In genomic region chr2:9656270-9656766, GRCh38 we compare ENCODE assay signal across 9 cellular contexts. TPM values are rescaled to one million over a fixed set of nuclear protein-coding genes. Genes with fewer than 3 reads are reported as not detected.
DNase-seq lines count a peak whose midpoint lies in the region; ATAC-seq and TF ChIP-seq lines count a peak whose summit lies in the region.
"Had no signal": no experiment of that assay in that cellular context is flagged by ENCODE, and none has a peak within 500 bp of the region (broad histone marks: within the 10 kb centered on the region; RNA-seq: fewer than 3 reads in every experiment).

No MANE protein-coding gene starts in this region.

- H3K4me2 ChIP-seq in BLaER1 (peak overlapping the region; percentile 27; the same call in 1 of the 2 replicates), fibroblast of lung (ENCODE audit: extremely low read depth, insufficient read depth, low read length) (no peak overlapping the region)

- H3K27ac ChIP-seq in BLaER1 (no peak overlapping the region), fibroblast of lung (ENCODE audit: insufficient read depth, low read length) (peak overlapping the region; percentile 67)

- H2AFZ ChIP-seq in fibroblast of lung (ENCODE audit: low read length): no peak overlapping the region

- peaks cover 70% of the 10 kb centered on the region for H3K4me1 ChIP-seq in BLaER1
- peaks cover 21% of the 10 kb centered on the region for H3K4me1 ChIP-seq in fibroblast of lung (ENCODE audit: control insufficient read depth, extremely low read depth, insufficient read depth, low read length)

- DNase-seq in HK-2 (ENCODE audit: unreplicated experiment) (peak; percentile 66), fibroblast of lung (ENCODE audit: low read depth in 2 of 2) (peak; percentile 88 to 98), occipital lobe (lab: John Stamatoyannopoulos, UW) (no peak), GDM1 (lab: John Stamatoyannopoulos, UW) (no peak)
- DNase-seq in activated CD4-positive, alpha-beta T cell treated with anti-CD3 and anti-CD28 coated beads, Interleukin-2, amount 50 U/mL, for 48 hours: peak; percentile 69 to 79
- peak; percentile 21 to 26 for DNase-seq in stimulated activated CD8-positive, alpha-beta memory T cell treated with anti-CD3 and anti-CD28 coated beads, Interleukin-2, amount 100 ng/mL, for 1 hour (ENCODE audit: low read depth in 2 of 2)

- no peak for TF ChIP-seq CTCF in fibroblast of lung (conservative IDR thresholded peaks at IDR 0.05 in 1 of 2, IDR thresholded peaks at IDR 0.05 in 1 of 2; ENCODE audit: low read depth in 1 of 2, low read length in 2 of 2)

- H3K36me3 ChIP-seq in BLaER1 (no peaks in the 10 kb centered on the region), fibroblast of lung (ENCODE audit: control insufficient read depth, insufficient read depth, low read length) (no peaks in the 10 kb centered on the region)

- H3K27me3 ChIP-seq in BLaER1 (no peaks in the 10 kb centered on the region), fibroblast of lung (ENCODE audit: control insufficient read depth, insufficient read depth, low read length) (no peaks in the 10 kb centered on the region)

- no peaks in the 10 kb centered on the region for H3K9me3 ChIP-seq in BLaER1
- H3K9me3 ChIP-seq in fibroblast of lung (ENCODE audit: control insufficient read depth, insufficient read depth, low read depth, low read length): no peaks in the 10 kb centered on the region

- no peaks in the 10 kb centered on the region for H3K79me2 ChIP-seq in fibroblast of lung (ENCODE audit: control insufficient read depth, insufficient read depth, low read length)

- H4K20me1 ChIP-seq in BLaER1 (no peaks in the 10 kb centered on the region), fibroblast of lung (ENCODE audit: control insufficient read depth, extremely low read depth, insufficient read depth, low read length) (no peaks in the 10 kb centered on the region)

- H3K9ac ChIP-seq in BLaER1 (no peak overlapping the region), fibroblast of lung (ENCODE audit: insufficient read depth, low read length) (no peak overlapping the region)

- H3K4me3 ChIP-seq in BLaER1 (no peak overlapping the region), fibroblast of lung (replicated peaks in 1 of 4; ENCODE audit: control extremely low read depth in 1 of 4, insufficient read depth in 1 of 4, low read depth in 3 of 4, low read length in 4 of 4) (no peak overlapping the region)

- ATAC-seq in GM21390 (IDR thresholded peaks at IDR 0.05; ENCODE audit: unreplicated experiment): peak; percentile 95
- ATAC-seq: naive thymus-derived CD8-positive, alpha-beta T cell had no signal

RNA-seq across cellular contexts. Expression of gene YWHAQ, which starts 25.5 kb away (rescaled TPM):
- total RNA-seq in fibroblast of lung: 247 and 323 TPM in 2 replicates
- 510 and 666 TPM in 2 replicates for polyA plus RNA-seq in fibroblast of lung
- polyA plus RNA-seq in fibroblast of lung (2012): 393 and 565 TPM in 2 replicates
- polyA minus RNA-seq in fibroblast of lung (ENCODE audit: low replicate concordance): 89.7 and 132 TPM in 2 replicates
- 535 TPM for total RNA-seq in occipital lobe

Comparison
In these comparisons a context has a peak if more than half of its experiments do, and no peak if none do; other contexts are left out.
1. DNase-seq: peak in HK-2 (single experiment), activated CD4-positive, alpha-beta T cell treated with anti-CD3 and anti-CD28 coated beads, Interleukin-2, amount 50 U/mL, for 48 hours (2 of 2), fibroblast of lung (2 of 2) and stimulated activated CD8-positive, alpha-beta memory T cell treated with anti-CD3 and anti-CD28 coated beads, Interleukin-2, amount 100 ng/mL, for 1 hour (2 of 2); none in occipital lobe (single experiment) and GDM1 (single experiment).